In genomic region chr2:110669079-110669478, GRCh38 we compare ENCODE assay signal across 19 cellular contexts. TPM values are rescaled to one million over a fixed set of nuclear protein-coding genes. Genes with fewer than 3 reads are reported as not detected.
DNase-seq lines count a peak whose midpoint lies in the region; ATAC-seq and TF ChIP-seq lines count a peak whose summit lies in the region.
"Had no signal": no experiment of that assay in that cellular context is flagged by ENCODE, and none has a peak within 500 bp of the region (broad histone marks: within the 10 kb centered on the region; RNA-seq: fewer than 3 reads in every experiment).

No MANE protein-coding gene starts in this region.

- no peaks in the 10 kb centered on the region for H3K9me3 ChIP-seq in breast epithelium

- no peak for DNase-seq in T-helper 2 cell treated with Interferon-gamma antibody and Interleukin-4, amounts not matched to agents 5 μg/mL and 100 μg/mL, for 36 hours (ENCODE audit: low spot score)
- DNase-seq in T-helper 2 cell (no peak), MCF 10A (ENCODE audit: unreplicated experiment) (no peak), breast epithelium (ENCODE audit: low spot score in 2 of 2) (no peak), islet precursor cell (no peak)
- no peak for DNase-seq in activated T-helper 2 cell treated with anti-CD3 and anti-CD28 coated beads, Interferon-gamma antibody, Interleukin-2, Interleukin-4, amounts not matched to agents 10 μg/mL and 5 μg/mL and 100 μg/mL, durations not matched to agents 14 hours and 24 hours and 36 hours (ENCODE audit: low spot score)
- DNase-seq: 8988T, EL, HFFc6, NCI-H1417 treated with DMSO at 0.1 percent for 48 hours, NCI-H187 treated with DMSO at 0.1 percent for 48 hours, NCI-H345, NCI-H524 treated with DMSO at 0.1 percent for 48 hours, PC-3, RPMI8226, SHP77 treated with DMSO at 0.1 percent for 48 hours had no signal

- ATAC-seq in GM19397 (IDR thresholded peaks at IDR 0.05; ENCODE audit: unreplicated experiment) (no peak), GM18868 (IDR thresholded peaks at IDR 0.05; ENCODE audit: unreplicated experiment) (no peak)
- ATAC-seq: PC-3 had no signal

- no peak overlapping the region for H3K27ac ChIP-seq in breast epithelium
- H3K27ac ChIP-seq: KMS-11 had no signal

- TF ChIP-seq CTCF in MCF 10A (IDR thresholded peaks at IDR 0.05; ENCODE audit: unreplicated experiment) (no peak), breast epithelium (IDR thresholded peaks at IDR 0.05) (no peak)

- H3K36me3 Mint-ChIP-seq in T-helper 2 cell treated with Interferon-gamma antibody and Interleukin-4, amounts not matched to agents 5 μg/mL and 100 μg/mL, for 36 hours (ENCODE audit: low read depth), result peaks cover 81% of the 10 kb centered on the region
- peaks cover 31% of the 10 kb centered on the region for H3K36me3 Mint-ChIP-seq in MCF 10A (ENCODE audit: insufficient read depth, unreplicated experiment)
- peaks cover 72% of the 10 kb centered on the region for H3K36me3 Mint-ChIP-seq in activated T-helper 2 cell treated with anti-CD3 and anti-CD28 coated beads, Interferon-gamma antibody, Interleukin-2, Interleukin-4, amounts not matched to agents 10 μg/mL and 5 μg/mL and 100 μg/mL, durations not matched to agents 14 hours and 24 hours and 36 hours (ENCODE audit: low read depth)

- H3K9me3 Mint-ChIP-seq in T-helper 2 cell treated with Interferon-gamma antibody and Interleukin-4, amounts not matched to agents 5 μg/mL and 100 μg/mL, for 36 hours, result no peaks in the 10 kb centered on the region
- no peaks in the 10 kb centered on the region for H3K9me3 Mint-ChIP-seq in MCF 10A (ENCODE audit: unreplicated experiment)
- H3K9me3 Mint-ChIP-seq in activated T-helper 2 cell treated with anti-CD3 and anti-CD28 coated beads, Interferon-gamma antibody, Interleukin-2, Interleukin-4, amounts not matched to agents 10 μg/mL and 5 μg/mL and 100 μg/mL, durations not matched to agents 14 hours and 24 hours and 36 hours, result no peaks in the 10 kb centered on the region
- H3K9me3 Mint-ChIP-seq: HFFc6 had no signal

- H3K4me1 ChIP-seq in breast epithelium, result no peaks in the 10 kb centered on the region

- H3K4me1 Mint-ChIP-seq in T-helper 2 cell treated with Interferon-gamma antibody and Interleukin-4, amounts not matched to agents 5 μg/mL and 100 μg/mL, for 36 hours (ENCODE audit: low read depth), result peaks cover 37% of the 10 kb centered on the region
- no peaks in the 10 kb centered on the region for H3K4me1 Mint-ChIP-seq in MCF 10A (ENCODE audit: insufficient read depth, unreplicated experiment)
- peaks cover 30% of the 10 kb centered on the region for H3K4me1 Mint-ChIP-seq in activated T-helper 2 cell treated with anti-CD3 and anti-CD28 coated beads, Interferon-gamma antibody, Interleukin-2, Interleukin-4, amounts not matched to agents 10 μg/mL and 5 μg/mL and 100 μg/mL, durations not matched to agents 14 hours and 24 hours and 36 hours (ENCODE audit: low read depth)

- H3K27me3 ChIP-seq in breast epithelium, result no peaks in the 10 kb centered on the region

- H3K27me3 Mint-ChIP-seq in T-helper 2 cell treated with Interferon-gamma antibody and Interleukin-4, amounts not matched to agents 5 μg/mL and 100 μg/mL, for 36 hours (ENCODE audit: low read depth), result no peaks in the 10 kb centered on the region
- H3K27me3 Mint-ChIP-seq in MCF 10A (ENCODE audit: insufficient read depth, unreplicated experiment), result no peaks in the 10 kb centered on the region
- H3K27me3 Mint-ChIP-seq in activated T-helper 2 cell treated with anti-CD3 and anti-CD28 coated beads, Interferon-gamma antibody, Interleukin-2, Interleukin-4, amounts not matched to agents 10 μg/mL and 5 μg/mL and 100 μg/mL, durations not matched to agents 14 hours and 24 hours and 36 hours (ENCODE audit: low read depth), result no peaks in the 10 kb centered on the region

- POLR2A ChIA-PET in MCF 10A (lab: Yijun Ruan, JAX), result interaction anchor here (0.9 kb wide), 1 partner anchor 9 kb away, joined by 3 read pairs; the partner anchor contains the start of gene BUB1

- H3K27ac Mint-ChIP-seq in T-helper 2 cell treated with Interferon-gamma antibody and Interleukin-4, amounts not matched to agents 5 μg/mL and 100 μg/mL, for 36 hours, result peak overlapping the region; percentile 74
- H3K27ac Mint-ChIP-seq in MCF 10A (ENCODE audit: low read depth, unreplicated experiment), result peak overlapping the region; percentile 80
- H3K27ac Mint-ChIP-seq in activated T-helper 2 cell treated with anti-CD3 and anti-CD28 coated beads, Interferon-gamma antibody, Interleukin-2, Interleukin-4, amounts not matched to agents 10 μg/mL and 5 μg/mL and 100 μg/mL, durations not matched to agents 14 hours and 24 hours and 36 hours, result peak overlapping the region; percentile 51
- H3K27ac Mint-ChIP-seq: HFFc6 had no signal

- CTCF ChIA-PET in MCF 10A (lab: Yijun Ruan, JAX), result no interaction called here

- no peak overlapping the region for H3K4me3 ChIP-seq in breast epithelium

- BruUV-seq in MCF 10A (replicated peaks; lab: Mats Ljungman, UMichigan), result no TSS peak

- intact Hi-C loops in MCF 10A (cut with micrococcal nuclease), result no loop called here
- intact Hi-C loops in breast epithelium (cut with DNase I; ENCODE audit: low total_unique reads), result no loop called here
- intact Hi-C loops in activated T-helper 2 cell treated with anti-CD3 and anti-CD28 coated beads, Interferon-gamma antibody, Interleukin-2, Interleukin-4, amounts not matched to agents 10 μg/mL and 5 μg/mL and 100 μg/mL, durations not matched to agents 14 hours and 24 hours and 36 hours (cut with micrococcal nuclease), result no loop called here

- H3K4me3 Mint-ChIP-seq in T-helper 2 cell treated with Interferon-gamma antibody and Interleukin-4, amounts not matched to agents 5 μg/mL and 100 μg/mL, for 36 hours, result no peak overlapping the region
- no peak overlapping the region for H3K4me3 Mint-ChIP-seq in MCF 10A (ENCODE audit: unreplicated experiment)
- no peak overlapping the region for H3K4me3 Mint-ChIP-seq in activated T-helper 2 cell treated with anti-CD3 and anti-CD28 coated beads, Interferon-gamma antibody, Interleukin-2, Interleukin-4, amounts not matched to agents 10 μg/mL and 5 μg/mL and 100 μg/mL, durations not matched to agents 14 hours and 24 hours and 36 hours (ENCODE audit: low read depth)
- H3K4me3 Mint-ChIP-seq: HFFc6 had no signal

- no peak for TF ChIP-seq POLR2A in breast epithelium (IDR thresholded peaks at IDR 0.05)

- no peaks in the 10 kb centered on the region for H3K36me3 ChIP-seq in breast epithelium

RNA-seq across cellular contexts. Expression of gene BUB1, which starts 8.8 kb away (rescaled TPM):
- 23.0 and 25.5 TPM in 2 replicates for total RNA-seq in MCF 10A (2022)
- 1 to 10 TPM in 2 of 3 donors, under 1 TPM in 1; 0.66 to 2.5 (median 2.2) TPM for total RNA-seq in breast epithelium
- total RNA-seq in activated T-helper 2 cell treated with anti-CD3 and anti-CD28 coated beads, Interferon-gamma antibody, Interleukin-2, Interleukin-4, amounts not matched to agents 10 μg/mL and 5 μg/mL and 100 μg/mL, durations not matched to agents 14 hours and 24 hours and 36 hours, result 68.4 and 74.4 TPM in 2 replicates
